Comparison of ENCODE assay signal across 27 cellular contexts in the genomic region with DNA sequence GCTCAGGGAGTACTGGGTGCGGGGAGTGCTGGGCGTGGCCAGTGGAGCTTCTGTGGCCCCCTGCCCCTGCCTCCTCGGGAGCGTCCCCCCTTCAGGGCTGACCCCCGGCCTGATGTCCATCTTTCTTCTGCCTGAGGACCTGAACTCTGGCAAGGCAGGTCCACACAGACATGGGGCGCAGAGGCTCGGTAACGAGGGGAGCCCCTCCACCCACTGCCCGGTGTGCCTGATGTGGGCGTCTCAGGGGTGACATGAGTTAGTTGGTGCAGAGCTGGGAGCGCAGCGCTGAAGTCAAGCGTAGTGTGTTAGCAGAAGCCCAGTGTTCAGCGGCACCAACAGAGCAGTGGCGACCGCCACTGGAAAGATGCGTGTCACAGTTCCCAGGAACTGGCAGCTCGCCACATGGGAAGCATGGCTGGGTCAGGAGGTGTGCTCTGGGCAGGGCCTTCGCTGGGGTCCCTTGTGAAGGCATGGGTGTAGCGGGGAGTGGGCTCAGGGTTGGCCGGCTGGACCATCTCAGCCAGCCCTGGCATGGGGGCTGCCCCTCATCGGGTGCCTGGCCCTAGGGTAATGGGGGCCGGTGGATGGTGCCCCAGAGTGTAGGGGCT. TPM values are rescaled to one million over a fixed set of nuclear protein-coding genes. Genes with fewer than 3 reads are reported as not detected.
DNase-seq lines count a peak whose midpoint lies in the region; ATAC-seq, FAIRE-seq and TF ChIP-seq lines count a peak whose summit lies in the region.
"Had no signal": no experiment of that assay in that cellular context is flagged by ENCODE, and none has a peak within 500 bp of the region (broad histone marks: within the 10 kb centered on the region; RNA-seq: fewer than 3 reads in every experiment).

No MANE protein-coding gene starts in this region.

- 84 to 86% (median 85%) methylated on average over 20 to 23 of the region's 23 CpGs for WGBS in heart left ventricle, 4 donors

- no peak overlapping the region for H3K27ac Mint-ChIP-seq in activated naive CD8-positive, alpha-beta T cell treated with anti-CD3 and anti-CD28 coated beads, Interleukin-2, amount 50 U/mL, for 24 hours
- H3K27ac Mint-ChIP-seq in activated naive CD8-positive, alpha-beta T cell treated with anti-CD3 and anti-CD28 coated beads for 36 hours: no peak overlapping the region
- H3K27ac Mint-ChIP-seq: CD8-positive, alpha-beta T cell had no signal

- no peak overlapping the region for H3K4me3 Mint-ChIP-seq in activated naive CD8-positive, alpha-beta T cell treated with anti-CD3 and anti-CD28 coated beads, Interleukin-2, amount 50 U/mL, for 24 hours
- H3K4me3 Mint-ChIP-seq in activated naive CD8-positive, alpha-beta T cell treated with anti-CD3 and anti-CD28 coated beads for 36 hours: no peak overlapping the region
- H3K4me3 Mint-ChIP-seq: CD8-positive, alpha-beta T cell; H9 had no signal

- no peak for FAIRE-seq in kidney (lab: Jason Lieb, UNC)
- FAIRE-seq: GM18507, GM19239 had no signal

- no peaks in the 10 kb centered on the region for H3K27me3 ChIP-seq in heart left ventricle
- H3K27me3 ChIP-seq: BLaER1 treated with 17β-estradiol and CSF1 and Interleukin-3, amounts not matched to agents 10 nM and 100 nM had no signal

- TF ChIP-seq CTCF in heart left ventricle (IDR thresholded peaks at IDR 0.05) (no peak), kidney (IDR thresholded peaks at IDR 0.05; ENCODE audit: borderline replicate concordance, extremely low read depth, insufficient read depth) (no peak)

- H3K9me3 ChIP-seq in heart left ventricle (no peaks in the 10 kb centered on the region), kidney (ENCODE audit: control insufficient read depth in 1 of 2, low read length in 2 of 2) (no peaks in the 10 kb centered on the region)
- H3K9me3 ChIP-seq: BLaER1 treated with 17β-estradiol and CSF1 and Interleukin-3, amounts not matched to agents 10 nM and 100 nM had no signal

- peaks cover 34% of the 10 kb centered on the region for H3K36me3 Mint-ChIP-seq in activated naive CD8-positive, alpha-beta T cell treated with anti-CD3 and anti-CD28 coated beads, Interleukin-2, amount 50 U/mL, for 24 hours (ENCODE audit: low read depth)
- peaks cover 19% of the 10 kb centered on the region for H3K36me3 Mint-ChIP-seq in activated naive CD8-positive, alpha-beta T cell treated with anti-CD3 and anti-CD28 coated beads for 36 hours

- no peak for DNase-seq in activated naive CD8-positive, alpha-beta T cell treated with anti-CD3 and anti-CD28 coated beads, Interleukin-2, amount 50 U/mL, for 24 hours
- DNase-seq in activated naive CD8-positive, alpha-beta T cell treated with anti-CD3 and anti-CD28 coated beads for 36 hours: no peak
- DNase-seq in heart left ventricle: peak in 4 of 5 donors; percentile 44 to 75 (median 60)
- peak; percentile 69 for DNase-seq in kidney
- no peak for DNase-seq in COLO829 (ENCODE audit: low spot score)
- no peak for DNase-seq in NCI-H1417 treated with DMSO at 0.1 percent for 48 hours (lab: John Stamatoyannopoulos, UW)
- DNase-seq: ACHN; Calu3; CD8-positive, alpha-beta T cell; DMS53; GDM1; GM23248; H9; NCI-H1092 treated with DMSO at 0.1 percent for 48 hours; NCI-H146; NCI-H2029; NCI-H2227 treated with DMSO at 0.1 percent for 48 hours; NCI-H510A had no signal

- H3K9me3 Mint-ChIP-seq in activated naive CD8-positive, alpha-beta T cell treated with anti-CD3 and anti-CD28 coated beads, Interleukin-2, amount 50 U/mL, for 24 hours: no peaks in the 10 kb centered on the region
- H3K9me3 Mint-ChIP-seq in activated naive CD8-positive, alpha-beta T cell treated with anti-CD3 and anti-CD28 coated beads for 36 hours: no peaks in the 10 kb centered on the region
- H3K9me3 Mint-ChIP-seq: CD8-positive, alpha-beta T cell; H9 had no signal

- no peak for TF ChIP-seq POLR2A in heart left ventricle (IDR thresholded peaks at IDR 0.05)

- H3K36me3 ChIP-seq in heart left ventricle (peaks cover 0 to 81% (median 29%) of the 10 kb centered on the region in 9 donors), kidney (ENCODE audit: control insufficient read depth in 1 of 2, insufficient read depth in 2 of 2, low read length in 2 of 2) (peaks cover 0 to 5% of the 10 kb centered on the region in 2 donors)

- no peak overlapping the region for H3K9ac ChIP-seq in kidney (ENCODE audit: low read length in 2 of 2)
- H3K9ac ChIP-seq: GM23248, KMS-11 had no signal

- H3K4me1 ChIP-seq in heart left ventricle (peaks cover 0 to 24% (median 8%) of the 10 kb centered on the region in 12 donors), kidney (ENCODE audit: control insufficient read depth in 1 of 2, insufficient read depth in 1 of 2, low read depth in 1 of 2, low read length in 2 of 2) (no peaks in the 10 kb centered on the region)

- intact Hi-C loops in heart left ventricle (cut with DNase I) (no loop called here), kidney (cut with DNase I) (no loop called here)

- no peaks in the 10 kb centered on the region for H3K4me1 Mint-ChIP-seq in activated naive CD8-positive, alpha-beta T cell treated with anti-CD3 and anti-CD28 coated beads, Interleukin-2, amount 50 U/mL, for 24 hours
- H3K4me1 Mint-ChIP-seq in activated naive CD8-positive, alpha-beta T cell treated with anti-CD3 and anti-CD28 coated beads for 36 hours: no peaks in the 10 kb centered on the region

- ATAC-seq in activated naive CD8-positive, alpha-beta T cell treated with anti-CD3 and anti-CD28 coated beads, Interleukin-2, amount 50 U/mL, for 24 hours: peak; percentile 30
- peak; percentile 22 to 70 (median 50) for ATAC-seq in heart left ventricle
- no peak for ATAC-seq in GM19452 (IDR thresholded peaks at IDR 0.05; ENCODE audit: unreplicated experiment)
- ATAC-seq: CD8-positive, alpha-beta T cell; SK-N-SH treated with all-trans-retinoic acid at 6 μM for 48 hours had no signal

- H3K4me3 ChIP-seq in heart left ventricle (no peak overlapping the region), kidney (ENCODE audit: low read length in 2 of 2) (no peak overlapping the region)
- H3K4me3 ChIP-seq: BLaER1 treated with 17β-estradiol and CSF1 and Interleukin-3, amounts not matched to agents 10 nM and 100 nM; GM23248 had no signal

- H3K27ac ChIP-seq in heart left ventricle (peak overlapping the region; percentile 60 to 90 (median 77)), kidney (ENCODE audit: low read depth in 2 of 2, low read length in 2 of 2) (no peak overlapping the region), temporal lobe (ENCODE audit: low read depth, low read length) (peak overlapping the region; percentile 9)
- H3K27ac ChIP-seq: 22Rv1; BLaER1 treated with 17β-estradiol and CSF1 and Interleukin-3, amounts not matched to agents 10 nM and 100 nM; GM23248; KMS-11; RWPE1 had no signal

- H3K27me3 Mint-ChIP-seq in activated naive CD8-positive, alpha-beta T cell treated with anti-CD3 and anti-CD28 coated beads, Interleukin-2, amount 50 U/mL, for 24 hours: no peaks in the 10 kb centered on the region
- no peaks in the 10 kb centered on the region for H3K27me3 Mint-ChIP-seq in activated naive CD8-positive, alpha-beta T cell treated with anti-CD3 and anti-CD28 coated beads for 36 hours

RNA-seq across cellular contexts. Expression of a gene that starts 11.5 kb away (rescaled TPM):
- total RNA-seq in activated naive CD8-positive, alpha-beta T cell treated with anti-CD3 and anti-CD28 coated beads for 36 hours: 100 to 1,000 TPM; 164 to 170 TPM
- total RNA-seq in heart left ventricle (10 to 100 TPM; 36.8 to 78.7 (median 43.9) TPM), kidney (42.9 TPM), temporal lobe (31.5 TPM)
- polyA plus RNA-seq in heart left ventricle (100 to 1,000 TPM in 1 of 2 donors, 10 to 100 TPM in 1; 75.5 to 114 TPM), kidney (ENCODE audit: insufficient read depth, low read depth, low replicate concordance) (36.8 TPM)

RNA-seq across cellular contexts. Expression of a gene that starts 13.7 kb away (rescaled TPM):
- 10 to 100 TPM; 84.8 to 87.4 TPM for total RNA-seq in activated naive CD8-positive, alpha-beta T cell treated with anti-CD3 and anti-CD28 coated beads for 36 hours
- total RNA-seq in heart left ventricle (10 to 100 TPM; 47.4 to 76.8 (median 62.4) TPM), kidney (50.4 TPM), temporal lobe (30.2 TPM)
- polyA plus RNA-seq in heart left ventricle (100 to 1,000 TPM in 1 of 2 donors, 10 to 100 TPM in 1; 79.9 to 125 TPM), kidney (ENCODE audit: insufficient read depth, low read depth, low replicate concordance) (66.2 TPM)

RNA-seq across cellular contexts. Expression of a gene that starts 22.9 kb away (rescaled TPM):
- total RNA-seq in activated naive CD8-positive, alpha-beta T cell treated with anti-CD3 and anti-CD28 coated beads for 36 hours: 1 to 10 TPM; 1.2 to 1.3 TPM
- total RNA-seq in heart left ventricle (1 to 10 TPM; 2.7 to 6.1 (median 4.6) TPM), kidney (6.9 TPM), temporal lobe (13.0 TPM)
- polyA plus RNA-seq in heart left ventricle (1 to 10 TPM; 1.4 to 4.3 TPM), kidney (ENCODE audit: insufficient read depth, low read depth, low replicate concordance) (3.6 TPM)

RNA-seq across cellular contexts. Expression of a gene that starts 44.5 kb away (rescaled TPM):
- total RNA-seq in activated naive CD8-positive, alpha-beta T cell treated with anti-CD3 and anti-CD28 coated beads for 36 hours: 1 to 10 TPM; 1.5 to 1.9 TPM
- total RNA-seq in heart left ventricle (10 to 100 TPM in 1 of 9 donors, 1 to 10 TPM in 8; 5.9 to 11.5 (median 8.2) TPM), kidney (9.8 TPM), temporal lobe (17.0 TPM)
- polyA plus RNA-seq in heart left ventricle (1 to 10 TPM; 2.7 to 3.8 TPM), kidney (ENCODE audit: insufficient read depth, low read depth, low replicate concordance) (3.9 TPM)

RNA-seq across cellular contexts. Expression of a gene that starts 56.9 kb away (rescaled TPM):
- 10 to 100 TPM; 50.5 to 52.1 TPM for total RNA-seq in activated naive CD8-positive, alpha-beta T cell treated with anti-CD3 and anti-CD28 coated beads for 36 hours
- 10 to 100 TPM; 16.4 to 33.3 (median 21.7) TPM for total RNA-seq in heart left ventricle
- 10 to 100 TPM; 31.2 to 63.7 TPM for polyA plus RNA-seq in heart left ventricle
- 31.1 TPM for total RNA-seq in kidney
- polyA plus RNA-seq in kidney (ENCODE audit: insufficient read depth, low read depth, low replicate concordance): 38.0 TPM
- 15.0 TPM for total RNA-seq in temporal lobe

Comparison
In these comparisons a context has a peak if more than half of its experiments do, and no peak if none do; other contexts are left out.
1. DNase-seq: peak in heart left ventricle (4 of 5) and kidney (single experiment); none in activated naive CD8-positive, alpha-beta T cell treated with anti-CD3 and anti-CD28 coated beads, Interleukin-2, amount 50 U/mL, for 24 hours (single experiment), activated naive CD8-positive, alpha-beta T cell treated with anti-CD3 and anti-CD28 coated beads for 36 hours (single experiment), COLO829 (single experiment) and NCI-H1417 treated with DMSO at 0.1 percent for 48 hours (single experiment).
2. H3K27ac ChIP-seq: peak in heart left ventricle (12 of 12) and temporal lobe (single experiment); none in kidney (0 of 2).